Comparison of ENCODE assay signal across 8 cellular contexts in the genomic region with DNA sequence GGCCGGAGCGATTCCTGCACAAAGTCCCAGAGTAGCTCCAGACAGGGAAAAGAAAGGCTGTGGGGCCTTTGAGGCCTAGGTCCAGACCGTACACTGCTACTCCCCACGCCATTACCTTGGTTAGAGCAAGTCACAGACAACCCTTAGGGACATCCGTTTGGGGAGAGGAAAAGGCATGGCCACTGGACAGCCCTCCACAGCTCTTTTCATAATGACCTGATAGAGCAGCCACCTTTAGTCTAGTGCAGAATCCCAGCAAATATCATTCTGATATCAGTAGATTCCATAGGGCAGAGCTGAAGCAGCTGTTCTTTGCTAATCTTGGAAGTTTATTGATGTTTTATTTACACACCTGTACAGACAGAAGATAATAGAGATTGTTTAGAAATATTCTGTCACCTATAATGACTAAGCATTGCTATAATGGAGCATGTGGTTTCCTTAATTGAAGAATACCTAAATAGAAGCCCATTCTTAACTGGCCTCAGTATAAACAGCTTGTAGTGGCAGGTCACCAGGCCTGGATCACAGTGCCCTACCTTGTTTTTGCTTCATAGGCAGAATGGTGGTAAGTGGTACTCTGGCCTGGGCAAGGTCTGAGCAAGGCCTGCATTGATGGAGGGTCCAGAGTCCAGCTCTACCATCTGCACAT. TPM values are rescaled to one million over a fixed set of nuclear protein-coding genes. Genes with fewer than 3 reads are reported as not detected.
DNase-seq lines count a peak whose midpoint lies in the region; ATAC-seq and TF ChIP-seq lines count a peak whose summit lies in the region.

No MANE protein-coding gene starts in this region.

- H3K27ac ChIP-seq in thoracic aorta, result peak overlapping the region; percentile 82 to 84

- ATAC-seq in left lobe of liver (peak; percentile 42), thoracic aorta (ENCODE audit: insufficient number of reproducible peaks, low FRiP score, low read depth) (no peak), WTC11 (no peak)

- peaks cover 48 to 65% of the 10 kb centered on the region in 2 donors for H3K4me1 ChIP-seq in thoracic aorta (ENCODE audit: control insufficient read depth in 1 of 2, low read depth in 2 of 2)

- POLR2A ChIA-PET in activated CD4-positive, alpha-beta memory T cell treated with anti-CD3 and anti-CD28 coated beads, Interleukin-2, amount 10 ng/mL, durations not matched to agents 7 days and 5 days (lab: Charles Lee), result interaction anchor here (0.7 to 20.3 kb wide), 14 partner anchors 19 to 344 kb away, joined by 3 to 1257 read pairs (median 8); a partner anchor contains a TSS
- POLR2A ChIA-PET in WTC11 (lab: Charles Lee), result interaction anchor here (0.6 kb wide), 1 partner anchor 55 kb away, joined by 4 read pairs; no protein-coding TSS in a partner anchor

- H3K27me3 Mint-ChIP-seq in T-helper 2 cell treated with Interferon-gamma antibody and Interleukin-4, amounts not matched to agents 5 μg/mL and 100 μg/mL, for 36 hours (ENCODE audit: low read depth), result no peaks in the 10 kb centered on the region
- H3K27me3 Mint-ChIP-seq in activated CD4-positive, alpha-beta memory T cell treated with anti-CD3 and anti-CD28 coated beads, Interleukin-2, amount 10 ng/mL, durations not matched to agents 7 days and 5 days, result no peaks in the 10 kb centered on the region
- H3K27me3 Mint-ChIP-seq in endothelial cell (ENCODE audit: unreplicated experiment) (peaks cover 3% of the 10 kb centered on the region), WTC11 (ENCODE audit: low read depth) (no peaks in the 10 kb centered on the region)

- TF ChIP-seq CTCF in thoracic aorta (IDR thresholded peaks at IDR 0.05) (no peak), endothelial cell (IDR thresholded peaks at IDR 0.05; ENCODE audit: unreplicated experiment) (no peak), WTC11 (IDR thresholded peaks at IDR 0.05) (no peak)

- no peaks in the 10 kb centered on the region for H3K9me3 Mint-ChIP-seq in T-helper 2 cell treated with Interferon-gamma antibody and Interleukin-4, amounts not matched to agents 5 μg/mL and 100 μg/mL, for 36 hours
- no peaks in the 10 kb centered on the region for H3K9me3 Mint-ChIP-seq in activated CD4-positive, alpha-beta memory T cell treated with anti-CD3 and anti-CD28 coated beads, Interleukin-2, amount 10 ng/mL, durations not matched to agents 7 days and 5 days
- H3K9me3 Mint-ChIP-seq in endothelial cell (ENCODE audit: unreplicated experiment) (no peaks in the 10 kb centered on the region), WTC11 (no peaks in the 10 kb centered on the region)

- no peaks in the 10 kb centered on the region for H3K36me3 ChIP-seq in thoracic aorta

- DNase-seq in T-helper 2 cell treated with Interferon-gamma antibody and Interleukin-4, amounts not matched to agents 5 μg/mL and 100 μg/mL, for 36 hours (ENCODE audit: low spot score), result no peak
- DNase-seq in T-helper 2 cell (no peak), left lobe of liver (ENCODE audit: low spot score) (peak; percentile 41), thoracic aorta (ENCODE audit: low spot score) (no peak), endothelial cell (ENCODE audit: low spot score) (no peak), WTC11 (ENCODE audit: low spot score) (no peak), SHP77 treated with DMSO at 0.1 percent for 48 hours (lab: John Stamatoyannopoulos, UW) (no peak)
- DNase-seq in activated CD4-positive, alpha-beta memory T cell treated with anti-CD3 and anti-CD28 coated beads, Interleukin-2, amount 10 ng/mL, durations not matched to agents 7 days and 5 days, result no peak

- no peaks in the 10 kb centered on the region for H3K27me3 ChIP-seq in thoracic aorta (replicated peaks; ENCODE audit: insufficient read depth)

- no peaks in the 10 kb centered on the region for H3K9me3 ChIP-seq in thoracic aorta

- H3K27ac Mint-ChIP-seq in T-helper 2 cell treated with Interferon-gamma antibody and Interleukin-4, amounts not matched to agents 5 μg/mL and 100 μg/mL, for 36 hours, result peak overlapping the region; percentile 100
- peak overlapping the region; percentile 100 for H3K27ac Mint-ChIP-seq in activated CD4-positive, alpha-beta memory T cell treated with anti-CD3 and anti-CD28 coated beads, Interleukin-2, amount 10 ng/mL, durations not matched to agents 7 days and 5 days
- no peak overlapping the region for H3K27ac Mint-ChIP-seq in endothelial cell (ENCODE audit: unreplicated experiment)
- no peak overlapping the region; the same call in 1 of the 2 replicates for H3K27ac Mint-ChIP-seq in WTC11

- CTCF ChIA-PET in activated CD4-positive, alpha-beta memory T cell treated with anti-CD3 and anti-CD28 coated beads, Interleukin-2, amount 10 ng/mL, durations not matched to agents 7 days and 5 days (lab: Charles Lee), result interaction anchor here (0.6 to 3.3 kb wide), 6 partner anchors 10 to 289 kb away, joined by 3 to 13 read pairs (median 3); a partner anchor contains a TSS
- CTCF ChIA-PET in WTC11 (lab: Charles Lee), result no interaction called here

- no peak overlapping the region for H3K4me3 ChIP-seq in thoracic aorta

- H3K4me1 Mint-ChIP-seq in T-helper 2 cell treated with Interferon-gamma antibody and Interleukin-4, amounts not matched to agents 5 μg/mL and 100 μg/mL, for 36 hours (ENCODE audit: low read depth), result peaks cover 80% of the 10 kb centered on the region
- H3K4me1 Mint-ChIP-seq in activated CD4-positive, alpha-beta memory T cell treated with anti-CD3 and anti-CD28 coated beads, Interleukin-2, amount 10 ng/mL, durations not matched to agents 7 days and 5 days, result peaks cover 100% of the 10 kb centered on the region
- peaks cover 36% of the 10 kb centered on the region for H3K4me1 Mint-ChIP-seq in endothelial cell (ENCODE audit: unreplicated experiment)
- H3K4me1 Mint-ChIP-seq in WTC11, result peaks cover 62% of the 10 kb centered on the region

- H3K4me3 Mint-ChIP-seq in T-helper 2 cell treated with Interferon-gamma antibody and Interleukin-4, amounts not matched to agents 5 μg/mL and 100 μg/mL, for 36 hours, result peak overlapping the region; percentile 66
- no peak overlapping the region for H3K4me3 Mint-ChIP-seq in activated CD4-positive, alpha-beta memory T cell treated with anti-CD3 and anti-CD28 coated beads, Interleukin-2, amount 10 ng/mL, durations not matched to agents 7 days and 5 days
- H3K4me3 Mint-ChIP-seq in endothelial cell (ENCODE audit: unreplicated experiment) (no peak overlapping the region), WTC11 (no peak overlapping the region)

- peaks cover 56% of the 10 kb centered on the region for H3K36me3 Mint-ChIP-seq in T-helper 2 cell treated with Interferon-gamma antibody and Interleukin-4, amounts not matched to agents 5 μg/mL and 100 μg/mL, for 36 hours (ENCODE audit: low read depth)
- H3K36me3 Mint-ChIP-seq in activated CD4-positive, alpha-beta memory T cell treated with anti-CD3 and anti-CD28 coated beads, Interleukin-2, amount 10 ng/mL, durations not matched to agents 7 days and 5 days (ENCODE audit: low read depth), result peaks cover 55% of the 10 kb centered on the region
- H3K36me3 Mint-ChIP-seq in endothelial cell (ENCODE audit: low read depth, unreplicated experiment), result no peaks in the 10 kb centered on the region
- H3K36me3 Mint-ChIP-seq in WTC11, result 0 out of 2 replicates have a peak, but pooled peaks cover 3% of the 10 kb centered on the region

TF ChIP-seq in WTC11, 78 proteins besides CTCF, POLR2A, EP300 and RAD21 (continues in another document):
- TF ChIP-seq TEAD1 (CRISPR knock-in tag; IDR thresholded peaks at IDR 0.05) (no peak), FOXP1 (CRISPR knock-in tag; IDR thresholded peaks at IDR 0.05; ENCODE audit: borderline replicate concordance) (no peak), CREM (CRISPR knock-in tag; IDR thresholded peaks at IDR 0.05) (no peak), ZBTB21 (CRISPR knock-in tag; IDR thresholded peaks at IDR 0.05; ENCODE audit: borderline replicate concordance) (no peak), GTF2I (CRISPR knock-in tag; conservative IDR thresholded peaks at IDR 0.05) (no peak), RELA (CRISPR knock-in tag; IDR thresholded peaks at IDR 0.05; ENCODE audit: borderline replicate concordance) (no peak), ZNF416 (CRISPR knock-in tag; IDR thresholded peaks at IDR 0.05) (no peak), PRRX2 (CRISPR knock-in tag; IDR thresholded peaks at IDR 0.05) (no peak), RORB (CRISPR knock-in tag; IDR thresholded peaks at IDR 0.05) (no peak), ZNF219 (CRISPR knock-in tag; IDR thresholded peaks at IDR 0.05; ENCODE audit: borderline replicate concordance) (no peak)
- TF ChIP-seq, protein P1, sequence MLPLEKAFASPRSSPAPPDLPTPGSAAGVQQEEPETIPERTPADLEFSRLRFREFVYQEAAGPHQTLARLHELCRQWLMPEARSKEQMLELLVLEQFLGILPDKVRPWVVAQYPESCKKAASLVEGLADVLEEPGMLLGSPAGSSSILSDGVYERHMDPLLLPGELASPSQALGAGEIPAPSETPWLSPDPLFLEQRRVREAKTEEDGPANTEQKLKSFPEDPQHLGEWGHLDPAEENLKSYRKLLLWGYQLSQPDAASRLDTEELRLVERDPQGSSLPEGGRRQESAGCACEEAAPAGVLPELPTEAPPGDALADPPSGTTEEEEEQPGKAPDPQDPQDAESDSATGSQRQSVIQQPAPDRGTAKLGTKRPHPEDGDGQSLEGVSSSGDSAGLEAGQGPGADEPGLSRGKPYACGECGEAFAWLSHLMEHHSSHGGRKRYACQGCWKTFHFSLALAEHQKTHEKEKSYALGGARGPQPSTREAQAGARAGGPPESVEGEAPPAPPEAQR (CRISPR knock-in tag; IDR thresholded peaks at IDR 0.05), result no peak
- TF ChIP-seq, protein P2, sequence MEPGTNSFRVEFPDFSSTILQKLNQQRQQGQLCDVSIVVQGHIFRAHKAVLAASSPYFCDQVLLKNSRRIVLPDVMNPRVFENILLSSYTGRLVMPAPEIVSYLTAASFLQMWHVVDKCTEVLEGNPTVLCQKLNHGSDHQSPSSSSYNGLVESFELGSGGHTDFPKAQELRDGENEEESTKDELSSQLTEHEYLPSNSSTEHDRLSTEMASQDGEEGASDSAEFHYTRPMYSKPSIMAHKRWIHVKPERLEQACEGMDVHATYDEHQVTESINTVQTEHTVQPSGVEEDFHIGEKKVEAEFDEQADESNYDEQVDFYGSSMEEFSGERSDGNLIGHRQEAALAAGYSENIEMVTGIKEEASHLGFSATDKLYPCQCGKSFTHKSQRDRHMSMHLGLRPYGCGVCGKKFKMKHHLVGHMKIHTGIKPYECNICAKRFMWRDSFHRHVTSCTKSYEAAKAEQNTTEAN (CRISPR knock-in tag; IDR thresholded peaks at IDR 0.05), result no peak

RNA-seq across cellular contexts. Expression of a gene that starts 27.9 kb away (rescaled TPM):
- 100 to 1,000 TPM; 164 to 166 TPM for total RNA-seq in activated CD4-positive, alpha-beta memory T cell treated with anti-CD3 and anti-CD28 coated beads, Interleukin-2, amount 10 ng/mL, durations not matched to agents 7 days and 5 days
- total RNA-seq in left lobe of liver, result 50.9 TPM
- total RNA-seq in thoracic aorta, result 10 to 100 TPM; 80.8 to 99.2 TPM
- 67.1 TPM for total RNA-seq in endothelial cell (ENCODE audit: unreplicated experiment)
- 79.6 to 90.5 TPM (median 89.7 TPM) in 3 replicates for total RNA-seq in WTC11 (2021)

RNA-seq across cellular contexts. Expression of a gene that starts 52.3 kb away (rescaled TPM):
- total RNA-seq in activated CD4-positive, alpha-beta memory T cell treated with anti-CD3 and anti-CD28 coated beads, Interleukin-2, amount 10 ng/mL, durations not matched to agents 7 days and 5 days, result 10 to 100 TPM; 76.0 to 81.8 TPM
- total RNA-seq in left lobe of liver (45.5 TPM), thoracic aorta (100 to 1,000 TPM in 1 of 2 donors, 10 to 100 TPM in 1; 88.2 to 187 TPM), endothelial cell (ENCODE audit: unreplicated experiment) (79.4 TPM), WTC11 (2021) (58.6 to 61.9 TPM (median 60.9 TPM) in 3 replicates)

Comparison
In these comparisons a context has a peak if more than half of its experiments do, and no peak if none do; other contexts are left out.
1. H3K27ac Mint-ChIP-seq: peak in T-helper 2 cell treated with Interferon-gamma antibody and Interleukin-4, amounts not matched to agents 5 μg/mL and 100 μg/mL, for 36 hours (single experiment) and activated CD4-positive, alpha-beta memory T cell treated with anti-CD3 and anti-CD28 coated beads, Interleukin-2, amount 10 ng/mL, durations not matched to agents 7 days and 5 days (single experiment); none in endothelial cell (single experiment) and WTC11 (single experiment).